ENCODE assay signal across 1 cellular context in the genomic region with DNA sequence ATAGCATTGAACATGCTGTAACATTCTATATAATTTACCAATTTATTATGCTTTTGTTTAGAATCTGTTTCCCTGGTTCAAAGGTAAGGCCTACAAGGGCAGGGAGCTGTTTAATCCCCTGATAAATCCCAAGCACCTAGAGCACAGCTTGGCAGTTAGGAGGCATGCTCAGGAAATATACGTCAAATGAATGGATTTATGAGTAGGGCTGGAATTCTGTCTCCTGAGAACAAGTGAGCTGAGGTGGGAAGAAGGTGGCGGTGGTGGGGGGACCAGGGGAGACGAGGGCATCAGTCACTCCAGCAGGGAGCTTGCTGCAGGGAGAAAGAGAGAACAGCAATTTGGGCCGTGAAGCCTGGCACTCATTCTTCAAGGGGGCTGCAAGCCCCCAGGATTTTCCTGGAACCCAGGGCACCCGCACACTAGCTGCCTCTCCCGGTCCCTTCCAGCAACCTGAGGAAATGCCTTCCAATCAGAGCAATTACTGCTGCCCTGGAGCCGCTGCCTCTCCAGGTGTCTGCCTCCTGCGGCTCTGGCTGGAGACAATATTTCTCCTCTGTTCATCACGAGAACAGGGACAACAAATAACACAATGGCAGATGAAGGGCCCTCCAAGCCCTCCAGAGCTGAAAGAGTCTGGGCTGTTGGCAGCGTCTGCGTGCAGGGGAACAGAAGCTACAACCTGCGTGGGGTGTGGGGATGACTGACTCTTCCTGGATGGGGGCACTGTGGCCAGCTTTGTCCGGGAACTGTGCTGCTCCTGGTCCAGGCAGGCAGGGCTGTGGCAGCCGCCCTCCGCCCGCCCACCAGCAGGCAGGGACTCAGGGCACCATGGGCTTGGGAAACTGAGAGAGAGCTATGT.
TF ChIP-seq lines count a peak whose summit lies in the region.

No MANE protein-coding gene starts in this region.

TF ChIP-seq in GM23338, 12 proteins besides CTCF, POLR2A, EP300 and RAD21 (continued from another document):
- TF ChIP-seq, protein P1, sequence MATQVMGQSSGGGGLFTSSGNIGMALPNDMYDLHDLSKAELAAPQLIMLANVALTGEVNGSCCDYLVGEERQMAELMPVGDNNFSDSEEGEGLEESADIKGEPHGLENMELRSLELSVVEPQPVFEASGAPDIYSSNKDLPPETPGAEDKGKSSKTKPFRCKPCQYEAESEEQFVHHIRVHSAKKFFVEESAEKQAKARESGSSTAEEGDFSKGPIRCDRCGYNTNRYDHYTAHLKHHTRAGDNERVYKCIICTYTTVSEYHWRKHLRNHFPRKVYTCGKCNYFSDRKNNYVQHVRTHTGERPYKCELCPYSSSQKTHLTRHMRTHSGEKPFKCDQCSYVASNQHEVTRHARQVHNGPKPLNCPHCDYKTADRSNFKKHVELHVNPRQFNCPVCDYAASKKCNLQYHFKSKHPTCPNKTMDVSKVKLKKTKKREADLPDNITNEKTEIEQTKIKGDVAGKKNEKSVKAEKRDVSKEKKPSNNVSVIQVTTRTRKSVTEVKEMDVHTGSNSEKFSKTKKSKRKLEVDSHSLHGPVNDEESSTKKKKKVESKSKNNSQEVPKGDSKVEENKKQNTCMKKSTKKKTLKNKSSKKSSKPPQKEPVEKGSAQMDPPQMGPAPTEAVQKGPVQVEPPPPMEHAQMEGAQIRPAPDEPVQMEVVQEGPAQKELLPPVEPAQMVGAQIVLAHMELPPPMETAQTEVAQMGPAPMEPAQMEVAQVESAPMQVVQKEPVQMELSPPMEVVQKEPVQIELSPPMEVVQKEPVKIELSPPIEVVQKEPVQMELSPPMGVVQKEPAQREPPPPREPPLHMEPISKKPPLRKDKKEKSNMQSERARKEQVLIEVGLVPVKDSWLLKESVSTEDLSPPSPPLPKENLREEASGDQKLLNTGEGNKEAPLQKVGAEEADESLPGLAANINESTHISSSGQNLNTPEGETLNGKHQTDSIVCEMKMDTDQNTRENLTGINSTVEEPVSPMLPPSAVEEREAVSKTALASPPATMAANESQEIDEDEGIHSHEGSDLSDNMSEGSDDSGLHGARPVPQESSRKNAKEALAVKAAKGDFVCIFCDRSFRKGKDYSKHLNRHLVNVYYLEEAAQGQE (IDR thresholded peaks at IDR 0.05; ENCODE audit: unreplicated experiment), result no peak
- TF ChIP-seq EZH2phosphoT487 (IDR thresholded peaks at IDR 0.05; ENCODE audit: unreplicated experiment) (no peak), STAT1 (IDR thresholded peaks at IDR 0.05; ENCODE audit: unreplicated experiment) (no peak), POLR2AphosphoS5 (IDR thresholded peaks at IDR 0.05; ENCODE audit: low read depth) (no peak), CREB1 (CRISPR knock-in tag; IDR thresholded peaks at IDR 0.05; ENCODE audit: low read depth) (no peak)
- TF ChIP-seq, protein P2, sequence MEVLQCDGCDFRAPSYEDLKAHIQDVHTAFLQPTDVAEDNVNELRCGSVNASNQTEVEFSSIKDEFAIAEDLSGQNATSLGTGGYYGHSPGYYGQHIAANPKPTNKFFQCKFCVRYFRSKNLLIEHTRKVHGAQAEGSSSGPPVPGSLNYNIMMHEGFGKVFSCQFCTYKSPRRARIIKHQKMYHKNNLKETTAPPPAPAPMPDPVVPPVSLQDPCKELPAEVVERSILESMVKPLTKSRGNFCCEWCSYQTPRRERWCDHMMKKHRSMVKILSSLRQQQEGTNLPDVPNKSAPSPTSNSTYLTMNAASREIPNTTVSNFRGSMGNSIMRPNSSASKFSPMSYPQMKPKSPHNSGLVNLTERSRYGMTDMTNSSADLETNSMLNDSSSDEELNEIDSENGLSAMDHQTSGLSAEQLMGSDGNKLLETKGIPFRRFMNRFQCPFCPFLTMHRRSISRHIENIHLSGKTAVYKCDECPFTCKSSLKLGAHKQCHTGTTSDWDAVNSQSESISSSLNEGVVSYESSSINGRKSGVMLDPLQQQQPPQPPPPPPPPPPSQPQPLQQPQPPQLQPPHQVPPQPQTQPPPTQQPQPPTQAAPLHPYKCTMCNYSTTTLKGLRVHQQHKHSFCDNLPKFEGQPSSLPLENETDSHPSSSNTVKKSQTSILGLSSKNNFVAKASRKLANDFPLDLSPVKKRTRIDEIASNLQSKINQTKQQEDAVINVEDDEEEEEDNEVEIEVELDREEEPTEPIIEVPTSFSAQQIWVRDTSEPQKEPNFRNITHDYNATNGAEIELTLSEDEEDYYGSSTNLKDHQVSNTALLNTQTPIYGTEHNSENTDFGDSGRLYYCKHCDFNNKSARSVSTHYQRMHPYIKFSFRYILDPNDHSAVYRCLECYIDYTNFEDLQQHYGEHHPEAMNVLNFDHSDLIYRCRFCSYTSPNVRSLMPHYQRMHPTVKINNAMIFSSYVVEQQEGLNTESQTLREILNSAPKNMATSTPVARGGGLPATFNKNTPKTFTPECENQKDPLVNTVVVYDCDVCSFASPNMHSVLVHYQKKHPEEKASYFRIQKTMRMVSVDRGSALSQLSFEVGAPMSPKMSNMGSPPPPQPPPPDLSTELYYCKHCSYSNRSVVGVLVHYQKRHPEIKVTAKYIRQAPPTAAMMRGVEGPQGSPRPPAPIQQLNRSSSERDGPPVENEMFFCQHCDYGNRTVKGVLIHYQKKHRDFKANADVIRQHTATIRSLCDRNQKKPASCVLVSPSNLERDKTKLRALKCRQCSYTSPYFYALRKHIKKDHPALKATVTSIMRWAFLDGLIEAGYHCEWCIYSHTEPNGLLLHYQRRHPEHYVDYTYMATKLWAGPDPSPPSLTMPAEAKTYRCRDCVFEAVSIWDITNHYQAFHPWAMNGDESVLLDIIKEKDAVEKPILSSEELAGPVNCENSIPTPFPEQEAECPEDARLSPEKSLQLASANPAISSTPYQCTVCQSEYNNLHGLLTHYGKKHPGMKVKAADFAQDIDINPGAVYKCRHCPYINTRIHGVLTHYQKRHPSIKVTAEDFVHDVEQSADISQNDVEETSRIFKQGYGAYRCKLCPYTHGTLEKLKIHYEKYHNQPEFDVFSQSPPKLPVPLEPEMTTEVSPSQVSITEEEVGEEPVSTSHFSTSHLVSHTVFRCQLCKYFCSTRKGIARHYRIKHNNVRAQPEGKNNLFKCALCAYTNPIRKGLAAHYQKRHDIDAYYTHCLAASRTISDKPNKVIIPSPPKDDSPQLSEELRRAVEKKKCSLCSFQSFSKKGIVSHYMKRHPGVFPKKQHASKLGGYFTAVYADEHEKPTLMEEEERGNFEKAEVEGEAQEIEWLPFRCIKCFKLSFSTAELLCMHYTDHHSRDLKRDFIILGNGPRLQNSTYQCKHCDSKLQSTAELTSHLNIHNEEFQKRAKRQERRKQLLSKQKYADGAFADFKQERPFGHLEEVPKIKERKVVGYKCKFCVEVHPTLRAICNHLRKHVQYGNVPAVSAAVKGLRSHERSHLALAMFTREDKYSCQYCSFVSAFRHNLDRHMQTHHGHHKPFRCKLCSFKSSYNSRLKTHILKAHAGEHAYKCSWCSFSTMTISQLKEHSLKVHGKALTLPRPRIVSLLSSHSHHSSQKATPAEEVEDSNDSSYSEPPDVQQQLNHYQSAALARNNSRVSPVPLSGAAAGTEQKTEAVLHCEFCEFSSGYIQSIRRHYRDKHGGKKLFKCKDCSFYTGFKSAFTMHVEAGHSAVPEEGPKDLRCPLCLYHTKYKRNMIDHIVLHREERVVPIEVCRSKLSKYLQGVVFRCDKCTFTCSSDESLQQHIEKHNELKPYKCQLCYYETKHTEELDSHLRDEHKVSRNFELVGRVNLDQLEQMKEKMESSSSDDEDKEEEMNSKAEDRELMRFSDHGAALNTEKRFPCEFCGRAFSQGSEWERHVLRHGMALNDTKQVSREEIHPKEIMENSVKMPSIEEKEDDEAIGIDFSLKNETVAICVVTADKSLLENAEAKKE (CRISPR knock-in tag; IDR thresholded peaks at IDR 0.05), result no peak
